Comparison of ENCODE assay signal across 2 cellular contexts in genomic region chr7:138886501-138886917, GRCh38.
TF ChIP-seq lines count a peak whose summit lies in the region.

No MANE protein-coding gene starts in this region.

TF ChIP-seq in Ishikawa, 13 proteins besides CTCF, POLR2A, EP300 and RAD21 (continued from another document):
- TF ChIP-seq, protein P1, sequence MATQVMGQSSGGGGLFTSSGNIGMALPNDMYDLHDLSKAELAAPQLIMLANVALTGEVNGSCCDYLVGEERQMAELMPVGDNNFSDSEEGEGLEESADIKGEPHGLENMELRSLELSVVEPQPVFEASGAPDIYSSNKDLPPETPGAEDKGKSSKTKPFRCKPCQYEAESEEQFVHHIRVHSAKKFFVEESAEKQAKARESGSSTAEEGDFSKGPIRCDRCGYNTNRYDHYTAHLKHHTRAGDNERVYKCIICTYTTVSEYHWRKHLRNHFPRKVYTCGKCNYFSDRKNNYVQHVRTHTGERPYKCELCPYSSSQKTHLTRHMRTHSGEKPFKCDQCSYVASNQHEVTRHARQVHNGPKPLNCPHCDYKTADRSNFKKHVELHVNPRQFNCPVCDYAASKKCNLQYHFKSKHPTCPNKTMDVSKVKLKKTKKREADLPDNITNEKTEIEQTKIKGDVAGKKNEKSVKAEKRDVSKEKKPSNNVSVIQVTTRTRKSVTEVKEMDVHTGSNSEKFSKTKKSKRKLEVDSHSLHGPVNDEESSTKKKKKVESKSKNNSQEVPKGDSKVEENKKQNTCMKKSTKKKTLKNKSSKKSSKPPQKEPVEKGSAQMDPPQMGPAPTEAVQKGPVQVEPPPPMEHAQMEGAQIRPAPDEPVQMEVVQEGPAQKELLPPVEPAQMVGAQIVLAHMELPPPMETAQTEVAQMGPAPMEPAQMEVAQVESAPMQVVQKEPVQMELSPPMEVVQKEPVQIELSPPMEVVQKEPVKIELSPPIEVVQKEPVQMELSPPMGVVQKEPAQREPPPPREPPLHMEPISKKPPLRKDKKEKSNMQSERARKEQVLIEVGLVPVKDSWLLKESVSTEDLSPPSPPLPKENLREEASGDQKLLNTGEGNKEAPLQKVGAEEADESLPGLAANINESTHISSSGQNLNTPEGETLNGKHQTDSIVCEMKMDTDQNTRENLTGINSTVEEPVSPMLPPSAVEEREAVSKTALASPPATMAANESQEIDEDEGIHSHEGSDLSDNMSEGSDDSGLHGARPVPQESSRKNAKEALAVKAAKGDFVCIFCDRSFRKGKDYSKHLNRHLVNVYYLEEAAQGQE (IDR thresholded peaks at IDR 0.05; ENCODE audit: low read depth), result no peak
- peak; percentile 71 for TF ChIP-seq TEAD4 (IDR thresholded peaks at IDR 0.05)

TF ChIP-seq in K562, 482 proteins besides CTCF, POLR2A, EP300 and RAD21 (continued from another document and continues in another):
- TF ChIP-seq, protein P2, sequence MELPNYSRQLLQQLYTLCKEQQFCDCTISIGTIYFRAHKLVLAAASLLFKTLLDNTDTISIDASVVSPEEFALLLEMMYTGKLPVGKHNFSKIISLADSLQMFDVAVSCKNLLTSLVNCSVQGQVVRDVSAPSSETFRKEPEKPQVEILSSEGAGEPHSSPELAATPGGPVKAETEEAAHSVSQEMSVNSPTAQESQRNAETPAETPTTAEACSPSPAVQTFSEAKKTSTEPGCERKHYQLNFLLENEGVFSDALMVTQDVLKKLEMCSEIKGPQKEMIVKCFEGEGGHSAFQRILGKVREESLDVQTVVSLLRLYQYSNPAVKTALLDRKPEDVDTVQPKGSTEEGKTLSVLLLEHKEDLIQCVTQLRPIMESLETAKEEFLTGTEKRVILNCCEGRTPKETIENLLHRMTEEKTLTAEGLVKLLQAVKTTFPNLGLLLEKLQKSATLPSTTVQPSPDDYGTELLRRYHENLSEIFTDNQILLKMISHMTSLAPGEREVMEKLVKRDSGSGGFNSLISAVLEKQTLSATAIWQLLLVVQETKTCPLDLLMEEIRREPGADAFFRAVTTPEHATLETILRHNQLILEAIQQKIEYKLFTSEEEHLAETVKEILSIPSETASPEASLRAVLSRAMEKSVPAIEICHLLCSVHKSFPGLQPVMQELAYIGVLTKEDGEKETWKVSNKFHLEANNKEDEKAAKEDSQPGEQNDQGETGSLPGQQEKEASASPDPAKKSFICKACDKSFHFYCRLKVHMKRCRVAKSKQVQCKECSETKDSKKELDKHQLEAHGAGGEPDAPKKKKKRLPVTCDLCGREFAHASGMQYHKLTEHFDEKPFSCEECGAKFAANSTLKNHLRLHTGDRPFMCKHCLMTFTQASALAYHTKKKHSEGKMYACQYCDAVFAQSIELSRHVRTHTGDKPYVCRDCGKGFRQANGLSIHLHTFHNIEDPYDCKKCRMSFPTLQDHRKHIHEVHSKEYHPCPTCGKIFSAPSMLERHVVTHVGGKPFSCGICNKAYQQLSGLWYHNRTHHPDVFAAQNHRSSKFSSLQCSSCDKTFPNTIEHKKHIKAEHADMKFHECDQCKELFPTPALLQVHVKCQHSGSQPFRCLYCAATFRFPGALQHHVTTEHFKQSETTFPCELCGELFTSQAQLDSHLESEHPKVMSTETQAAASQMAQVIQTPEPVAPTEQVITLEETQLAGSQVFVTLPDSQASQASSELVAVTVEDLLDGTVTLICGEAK (IDR thresholded peaks at IDR 0.05), result 0 out of 2 replicates have a peak, but pooled peaks have one; percentile 22
- TF ChIP-seq, protein P2 (CRISPR knock-in tag; IDR thresholded peaks at IDR 0.05), result no peak
- TF ChIP-seq RCOR1 (IDR thresholded peaks at IDR 0.05; ENCODE audit: borderline replicate concordance in 1 of 2, low read depth in 2 of 2, low read length in 2 of 2) (no peak), SMC3 (conservative IDR thresholded peaks at IDR 0.05; ENCODE audit: insufficient read depth, low read depth, low read length) (peak; percentile 73), JUND (IDR thresholded peaks at IDR 0.05; ENCODE audit: borderline replicate concordance, low read depth, low read length) (peak; percentile 43; the same call in 1 of the 2 replicates), JUND (tag; IDR thresholded peaks at IDR 0.05; ENCODE audit: borderline replicate concordance, low read depth, low read length) (no peak), SOX6 (IDR thresholded peaks at IDR 0.05) (peak; percentile 51; the same call in 1 of the 2 replicates), CC2D1A (IDR thresholded peaks at IDR 0.05) (0 out of 2 replicates have a peak, but pooled peaks have one; percentile 47), SP1 (CRISPR knock-in tag; IDR thresholded peaks at IDR 0.05) (0 out of 2 replicates have a peak, but pooled peaks have one; percentile 45), ELF2 (CRISPR knock-in tag; IDR thresholded peaks at IDR 0.05) (peak; percentile 50; the same call in 1 of the 2 replicates), E2F3 (CRISPR knock-in tag; IDR thresholded peaks at IDR 0.05) (no peak), TEAD1 (CRISPR knock-in tag; IDR thresholded peaks at IDR 0.05) (peak; percentile 45 to 77; a peak in 3 of 4 replicates), GABPA (tag; conservative IDR thresholded peaks at IDR 0.05; ENCODE audit: low read depth) (peak; percentile 61), ETV1 (tag; conservative IDR thresholded peaks at IDR 0.05; ENCODE audit: low read depth) (peak; percentile 77), FOXA3 (CRISPR knock-in tag; conservative IDR thresholded peaks at IDR 0.05 in 1 of 2, IDR thresholded peaks at IDR 0.05 in 1 of 2) (peak in 1 of 2 experiments; percentile 59; a peak in 2 of 4 replicates), TEAD4 (IDR thresholded peaks at IDR 0.05; ENCODE audit: low read length) (peak; percentile 66), TEAD4 (CRISPR knock-in tag; IDR thresholded peaks at IDR 0.05; ENCODE audit: borderline replicate concordance) (no peak), SREBF1 (IDR thresholded peaks at IDR 0.05; ENCODE audit: borderline replicate concordance, low read depth, low read length) (no peak), MAFF (IDR thresholded peaks at IDR 0.05; ENCODE audit: low read length) (peak; percentile 1; the same call in 1 of the 2 replicates), CHAMP1 (IDR thresholded peaks at IDR 0.05) (peak; percentile 41; the same call in 1 of the 2 replicates), MCM3 (IDR thresholded peaks at IDR 0.05) (no peak), ZNF121 (CRISPR knock-in tag; conservative IDR thresholded peaks at IDR 0.05) (peak; percentile 62; the same call in 1 of the 2 replicates), RBM25 (IDR thresholded peaks at IDR 0.05; ENCODE audit: low read depth, low read length, severe bottlenecking) (peak; percentile 11), FOSL1 (tag; conservative IDR thresholded peaks at IDR 0.05) (0 out of 2 replicates have a peak, but pooled peaks have one; percentile 30), PKNOX1 (IDR thresholded peaks at IDR 0.05) (peak; percentile 35; the same call in 1 of the 2 replicates), BMI1 (IDR thresholded peaks at IDR 0.05; ENCODE audit: low read length) (peak; percentile 62; the same call in 1 of the 2 replicates)
- TF ChIP-seq, protein P3, sequence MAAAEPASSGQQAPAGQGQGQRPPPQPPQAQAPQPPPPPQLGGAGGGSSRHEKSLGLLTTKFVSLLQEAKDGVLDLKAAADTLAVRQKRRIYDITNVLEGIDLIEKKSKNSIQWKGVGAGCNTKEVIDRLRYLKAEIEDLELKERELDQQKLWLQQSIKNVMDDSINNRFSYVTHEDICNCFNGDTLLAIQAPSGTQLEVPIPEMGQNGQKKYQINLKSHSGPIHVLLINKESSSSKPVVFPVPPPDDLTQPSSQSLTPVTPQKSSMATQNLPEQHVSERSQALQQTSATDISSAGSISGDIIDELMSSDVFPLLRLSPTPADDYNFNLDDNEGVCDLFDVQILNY (CRISPR knock-in tag; IDR thresholded peaks at IDR 0.05), result no peak
- TF ChIP-seq, protein P4, sequence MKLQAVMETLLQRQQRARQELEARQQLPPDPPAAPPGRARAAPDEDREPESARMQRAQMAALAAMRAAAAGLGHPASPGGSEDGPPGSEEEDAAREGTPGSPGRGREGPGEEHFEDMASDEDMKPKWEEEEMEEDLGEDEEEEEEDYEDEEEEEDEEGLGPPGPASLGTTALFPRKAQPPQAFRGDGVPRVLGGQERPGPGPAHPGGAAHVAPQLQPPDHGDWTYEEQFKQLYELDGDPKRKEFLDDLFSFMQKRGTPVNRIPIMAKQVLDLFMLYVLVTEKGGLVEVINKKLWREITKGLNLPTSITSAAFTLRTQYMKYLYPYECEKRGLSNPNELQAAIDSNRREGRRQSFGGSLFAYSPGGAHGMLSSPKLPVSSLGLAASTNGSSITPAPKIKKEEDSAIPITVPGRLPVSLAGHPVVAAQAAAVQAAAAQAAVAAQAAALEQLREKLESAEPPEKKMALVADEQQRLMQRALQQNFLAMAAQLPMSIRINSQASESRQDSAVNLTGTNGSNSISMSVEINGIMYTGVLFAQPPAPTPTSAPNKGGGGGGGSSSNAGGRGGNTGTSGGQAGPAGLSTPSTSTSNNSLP (IDR thresholded peaks at IDR 0.05; ENCODE audit: borderline replicate concordance, low read depth, low read length), result peak; percentile 83
- TF ChIP-seq, protein P5, sequence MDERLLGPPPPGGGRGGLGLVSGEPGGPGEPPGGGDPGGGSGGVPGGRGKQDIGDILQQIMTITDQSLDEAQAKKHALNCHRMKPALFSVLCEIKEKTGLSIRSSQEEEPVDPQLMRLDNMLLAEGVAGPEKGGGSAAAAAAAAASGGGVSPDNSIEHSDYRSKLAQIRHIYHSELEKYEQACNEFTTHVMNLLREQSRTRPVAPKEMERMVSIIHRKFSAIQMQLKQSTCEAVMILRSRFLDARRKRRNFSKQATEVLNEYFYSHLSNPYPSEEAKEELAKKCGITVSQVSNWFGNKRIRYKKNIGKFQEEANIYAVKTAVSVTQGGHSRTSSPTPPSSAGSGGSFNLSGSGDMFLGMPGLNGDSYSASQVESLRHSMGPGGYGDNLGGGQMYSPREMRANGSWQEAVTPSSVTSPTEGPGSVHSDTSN (CRISPR knock-in tag; IDR thresholded peaks at IDR 0.05; ENCODE audit: low read depth), result no peak
- TF ChIP-seq, protein P5 (tag; conservative IDR thresholded peaks at IDR 0.05; ENCODE audit: low read depth), result peak; percentile 71
- TF ChIP-seq, protein P6, sequence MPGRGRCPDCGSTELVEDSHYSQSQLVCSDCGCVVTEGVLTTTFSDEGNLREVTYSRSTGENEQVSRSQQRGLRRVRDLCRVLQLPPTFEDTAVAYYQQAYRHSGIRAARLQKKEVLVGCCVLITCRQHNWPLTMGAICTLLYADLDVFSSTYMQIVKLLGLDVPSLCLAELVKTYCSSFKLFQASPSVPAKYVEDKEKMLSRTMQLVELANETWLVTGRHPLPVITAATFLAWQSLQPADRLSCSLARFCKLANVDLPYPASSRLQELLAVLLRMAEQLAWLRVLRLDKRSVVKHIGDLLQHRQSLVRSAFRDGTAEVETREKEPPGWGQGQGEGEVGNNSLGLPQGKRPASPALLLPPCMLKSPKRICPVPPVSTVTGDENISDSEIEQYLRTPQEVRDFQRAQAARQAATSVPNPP (IDR thresholded peaks at IDR 0.05; ENCODE audit: borderline replicate concordance, insufficient read depth, insufficient read length), result no peak
